ENCODE assay signal across 10 cellular contexts in the genomic region with DNA sequence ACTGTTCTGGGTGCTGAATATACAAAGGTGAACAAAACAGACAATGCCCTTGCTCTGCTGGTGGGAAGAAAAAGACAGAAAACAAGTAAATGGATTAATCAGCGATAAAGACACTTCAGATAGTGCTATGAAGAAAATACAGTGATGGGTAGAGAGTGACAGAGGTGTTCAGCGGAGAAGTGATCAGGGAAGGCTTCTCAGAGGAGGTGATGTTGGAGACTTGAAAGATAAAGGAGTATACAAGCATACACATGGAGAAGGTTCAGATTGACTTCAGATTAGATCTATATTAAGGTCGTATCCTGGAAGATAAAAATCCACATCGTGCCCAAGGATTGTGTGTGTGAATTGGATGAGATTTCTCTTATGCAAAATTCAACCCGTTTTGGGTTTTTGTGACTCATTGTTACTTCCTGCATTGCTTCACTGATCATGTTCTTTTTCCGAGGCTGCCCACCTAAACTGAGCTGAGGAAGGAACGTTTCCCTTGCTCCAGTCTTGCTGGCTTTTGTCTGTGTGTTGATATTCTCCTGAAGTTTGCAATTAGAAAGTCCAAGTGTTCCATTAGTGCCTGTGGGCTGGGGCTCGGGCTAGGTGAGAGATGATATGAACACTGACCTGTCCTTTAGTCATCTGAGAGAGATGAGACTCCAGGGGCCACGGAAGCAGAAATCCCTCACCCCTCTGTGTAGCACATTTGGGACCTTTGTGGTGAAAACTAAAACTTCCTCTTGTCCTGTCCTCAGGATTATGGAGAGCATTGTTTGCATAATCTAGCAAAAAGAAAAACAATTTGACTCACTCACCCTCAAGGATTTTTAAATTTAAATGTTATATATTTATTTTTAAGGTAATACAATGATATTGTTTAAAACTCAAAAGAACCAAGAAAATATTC. TPM values are rescaled to one million over a fixed set of nuclear protein-coding genes. Genes with fewer than 3 reads are reported as not detected.
DNase-seq lines count a peak whose midpoint lies in the region; ATAC-seq and TF ChIP-seq lines count a peak whose summit lies in the region.
"Had no signal": no experiment of that assay in that cellular context is flagged by ENCODE, and none has a peak within 500 bp of the region (broad histone marks: within the 10 kb centered on the region; RNA-seq: fewer than 3 reads in every experiment).

No MANE protein-coding gene starts in this region.

- peaks cover 72% of the 10 kb centered on the region for H3K4me1 Mint-ChIP-seq in CD14-positive monocyte

- H2AFZ ChIP-seq in OCI-LY3 (ENCODE audit: low read depth, low read length): no peak overlapping the region; the same call in 1 of the 2 replicates

- peak overlapping the region; percentile 35 for H3K4me3 ChIP-seq in OCI-LY3 (ENCODE audit: low read length)
- H3K4me3 ChIP-seq in foreskin fibroblast (ENCODE audit: low read depth in 1 of 2, low read length in 2 of 2): no peak overlapping the region
- H3K4me3 ChIP-seq: suprapubic skin had no signal

- H3K27ac Mint-ChIP-seq in CD14-positive monocyte: peak overlapping the region; percentile 89 to 98 (median 93)

- no peak overlapping the region for H3K9ac ChIP-seq in OCI-LY3 (ENCODE audit: low read length)

- TF ChIP-seq CTCF in CD14-positive monocyte (IDR thresholded peaks at IDR 0.05) (no peak), OCI-LY3 (IDR thresholded peaks at IDR 0.05; ENCODE audit: low read depth, low read length) (no peak), foreskin fibroblast (IDR thresholded peaks at IDR 0.05; ENCODE audit: low read depth, low read length) (no peak), GM20000 (IDR thresholded peaks at IDR 0.05; ENCODE audit: extremely low read depth, missing control alignments) (no peak)

- peaks cover 37% of the 10 kb centered on the region for H3K27me3 ChIP-seq in OCI-LY3 (ENCODE audit: low read depth, low read length)

- ATAC-seq in GM21529 (IDR thresholded peaks at IDR 0.05; ENCODE audit: unreplicated experiment) (peak; percentile 34), sciatic nerve (no peak)

- DNase-seq in CD14-positive monocyte (ENCODE audit: low spot score): no peak
- DNase-seq in foreskin fibroblast: peak; percentile 29 to 52
- no peak for DNase-seq in mucosa of gallbladder (ENCODE audit: low spot score)
- no peak for DNase-seq in GM20000 (ENCODE audit: low spot score)
- DNase-seq in C1 segment of cervical spinal cord (lab: John Stamatoyannopoulos, UW): no peak
- DNase-seq in sciatic nerve (ENCODE audit: low spot score): no peak
- DNase-seq: NCI-H1930 had no signal

- H3K4me1 ChIP-seq in OCI-LY3 (ENCODE audit: low read length): peaks cover 37% of the 10 kb centered on the region
- H3K4me1 ChIP-seq: suprapubic skin had no signal

- peak overlapping the region; percentile 53 for H3K4me2 ChIP-seq in OCI-LY3 (ENCODE audit: low read length)

- peaks cover 0 to 1% (median 0%) of the 10 kb centered on the region in 3 donors for H3K27me3 Mint-ChIP-seq in CD14-positive monocyte (ENCODE audit: low read depth in 3 of 3)

- H3K27ac ChIP-seq in OCI-LY3 (ENCODE audit: low read length): no peak overlapping the region
- H3K27ac ChIP-seq: suprapubic skin had no signal

- H3K9me3 ChIP-seq in OCI-LY3 (ENCODE audit: insufficient read depth, low read length): peaks cover 6% of the 10 kb centered on the region; the same call in 1 of the 2 replicates
- H3K9me3 ChIP-seq: suprapubic skin had no signal

- peak overlapping the region; percentile 51 to 69 for H3K4me3 Mint-ChIP-seq in CD14-positive monocyte

- peaks cover 4% of the 10 kb centered on the region for H3K36me3 ChIP-seq in OCI-LY3 (replicated peaks; ENCODE audit: low read depth, low read length)
- H3K36me3 ChIP-seq: suprapubic skin had no signal

- H3K79me2 ChIP-seq in OCI-LY3 (ENCODE audit: low read length): no peaks in the 10 kb centered on the region

- no peaks in the 10 kb centered on the region for H4K20me1 ChIP-seq in OCI-LY3 (ENCODE audit: insufficient read depth, low read length)

- H3K9me3 Mint-ChIP-seq in CD14-positive monocyte: peaks cover 5 to 13% (median 9%) of the 10 kb centered on the region in 7 donors

- H3K36me3 Mint-ChIP-seq in CD14-positive monocyte: peaks cover 44 to 48% of the 10 kb centered on the region in 2 donors

- intact Hi-C loops in CD14-positive monocyte (cut with micrococcal nuclease): loop anchor here in 1 of 2 donors (10.0 kb wide), 1 partner anchor 469 kb away; no protein-coding TSS in a partner anchor
- intact Hi-C loops in sciatic nerve (cut with DNase I): no loop called here

RNA-seq across cellular contexts. Expression of gene PLXNC1, which starts 27.6 kb away (rescaled TPM):
- polyA plus RNA-seq in CD14-positive monocyte: 10 to 100 TPM; 14.3 to 15.4 TPM
- total RNA-seq in mucosa of gallbladder: 17.6 TPM
- total RNA-seq in sciatic nerve: 22.8 TPM

Comparison
In these comparisons a context has a peak if more than half of its experiments do, and no peak if none do; other contexts are left out.
1. DNase-seq: peak in foreskin fibroblast (2 of 2); none in CD14-positive monocyte (single experiment), mucosa of gallbladder (single experiment), GM20000 (single experiment), C1 segment of cervical spinal cord (0 of 14) and sciatic nerve (single experiment).